7 cellular contexts compared by ENCODE assay signal in the genomic region with DNA sequence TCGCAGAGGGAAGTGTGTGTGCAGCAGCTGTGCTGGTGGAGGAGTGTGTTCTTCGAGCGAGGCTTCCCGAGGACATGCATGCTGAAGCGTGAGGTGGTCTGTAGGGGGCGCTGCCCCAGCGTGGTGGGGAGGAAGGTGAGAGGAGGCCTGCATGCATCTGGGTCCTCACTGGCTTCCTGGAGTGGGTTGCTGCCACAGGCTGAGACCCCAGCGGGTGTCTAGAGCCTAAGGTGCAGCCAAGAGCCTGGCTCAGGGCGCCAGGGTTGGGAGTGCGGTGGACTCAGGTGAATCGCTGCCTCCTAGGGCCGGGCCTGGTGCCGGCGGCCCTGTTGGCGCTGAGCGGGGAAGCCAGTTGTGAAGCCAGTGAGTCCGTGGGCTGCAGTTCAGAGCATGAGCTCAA. TPM values are rescaled to one million over a fixed set of nuclear protein-coding genes. Genes with fewer than 3 reads are reported as not detected.
DNase-seq lines count a peak whose midpoint lies in the region; FAIRE-seq and TF ChIP-seq lines count a peak whose summit lies in the region.
"Had no signal": no experiment of that assay in that cellular context is flagged by ENCODE, and none has a peak within 500 bp of the region (broad histone marks: within the 10 kb centered on the region; RNA-seq: fewer than 3 reads in every experiment).

No MANE protein-coding gene starts in this region.

- H2AFZ ChIP-seq in KMS-11 (ENCODE audit: low read depth) (no peak overlapping the region), endothelial cell of umbilical vein (ENCODE audit: low read depth, low read length) (no peak overlapping the region)

- H3K27ac ChIP-seq in KMS-11, result no peak overlapping the region
- no peak overlapping the region for H3K27ac ChIP-seq in endothelial cell of umbilical vein (ENCODE audit: insufficient read depth, low read depth, low read length)

- H3K36me3 ChIP-seq in BE2C, result peaks cover 77% of the 10 kb centered on the region
- H3K36me3 ChIP-seq in KMS-11 (ENCODE audit: insufficient read depth), result peaks cover 13% of the 10 kb centered on the region; the same call in 1 of the 2 replicates
- peaks cover 19 to 46% of the 10 kb centered on the region in 2 experiments for H3K36me3 ChIP-seq in endothelial cell of umbilical vein (ENCODE audit: control insufficient read depth in 2 of 2, extremely low read depth in 1 of 2, insufficient read depth in 2 of 2, low read length in 2 of 2)

- H3K9me3 Mint-ChIP-seq in immature natural killer cell, result no peaks in the 10 kb centered on the region

- CTCF ChIA-PET in endothelial cell of umbilical vein (lab: Charles Lee), result no interaction called here

- H3K79me2 ChIP-seq in KMS-11 (ENCODE audit: insufficient read depth, low read depth) (no peaks in the 10 kb centered on the region), endothelial cell of umbilical vein (ENCODE audit: control insufficient read depth, insufficient read depth, low read length) (no peaks in the 10 kb centered on the region)

- peaks cover 16 to 33% (median 19%) of the 10 kb centered on the region in 3 donors for H3K36me3 Mint-ChIP-seq in immature natural killer cell

- TF ChIP-seq POLR2A in endothelial cell of umbilical vein (IDR thresholded peaks at IDR 0.05; ENCODE audit: low read depth, low read length), result no peak

- H3K4me1 Mint-ChIP-seq in immature natural killer cell, result peaks cover 3 to 6% of the 10 kb centered on the region in 2 donors

- H4K20me1 ChIP-seq in KMS-11 (ENCODE audit: insufficient read depth), result no peaks in the 10 kb centered on the region
- H4K20me1 ChIP-seq in endothelial cell of umbilical vein (replicated peaks; ENCODE audit: control insufficient read depth, extremely low read depth, insufficient read depth, low read length), result no peaks in the 10 kb centered on the region

- POLR2A ChIA-PET in endothelial cell of umbilical vein (lab: Charles Lee), result no interaction called here

- H3K4me1 ChIP-seq in BE2C, result no peaks in the 10 kb centered on the region
- no peaks in the 10 kb centered on the region for H3K4me1 ChIP-seq in KMS-11 (ENCODE audit: low read depth, poor library complexity, severe bottlenecking)
- no peaks in the 10 kb centered on the region for H3K4me1 ChIP-seq in endothelial cell of umbilical vein (ENCODE audit: control insufficient read depth, extremely low read depth, insufficient read depth, low read length)

- no peak for FAIRE-seq in endothelial cell of umbilical vein (lab: Jason Lieb, UNC)

- H3K27me3 Mint-ChIP-seq in immature natural killer cell (ENCODE audit: low read depth in 3 of 3), result peaks cover 0 to 9% (median 2%) of the 10 kb centered on the region in 3 donors

- no peak overlapping the region for H3K4me3 ChIP-seq in BE2C (ENCODE audit: low read depth, low read length)
- H3K4me3 ChIP-seq in KMS-11 (IDR thresholded peaks at IDR 0.05; ENCODE audit: insufficient read depth, low read depth, low read length), result no peak overlapping the region
- no peak overlapping the region for H3K4me3 ChIP-seq in endothelial cell of umbilical vein (replicated peaks in 1 of 3; ENCODE audit: insufficient read depth in 1 of 3, low read depth in 1 of 3, low read length in 3 of 3)

- intact Hi-C loops in endothelial cell of umbilical vein (cut with micrococcal nuclease), result no loop called here

- no peak overlapping the region for H3K9ac ChIP-seq in KMS-11
- no peak overlapping the region for H3K9ac ChIP-seq in endothelial cell of umbilical vein (replicated peaks; ENCODE audit: extremely low read depth, insufficient read depth, low read length)

- no peak overlapping the region for H3K4me2 ChIP-seq in KMS-11
- no peak overlapping the region for H3K4me2 ChIP-seq in endothelial cell of umbilical vein (ENCODE audit: insufficient read depth, low read length)

- BruUV-seq in endothelial cell of umbilical vein (replicated peaks; lab: Mats Ljungman, UMichigan), result no TSS peak

- H3K4me3 Mint-ChIP-seq in immature natural killer cell, result no peak overlapping the region

- H3K27me3 ChIP-seq in BE2C (no peaks in the 10 kb centered on the region), KMS-11 (ENCODE audit: insufficient read depth, low read depth) (no peaks in the 10 kb centered on the region), endothelial cell of umbilical vein (ENCODE audit: control insufficient read depth in 2 of 2, insufficient read depth in 2 of 2, low read length in 2 of 2) (no peaks in the 10 kb centered on the region)

- TF ChIP-seq CTCF in BE2C (IDR thresholded peaks at IDR 0.05; ENCODE audit: low read depth, low read length) (peak; percentile 53), KMS-11 (conservative IDR thresholded peaks at IDR 0.05; ENCODE audit: low read depth, low read length) (peak; percentile 36; the same call in 1 of the 2 replicates), endothelial cell of umbilical vein (IDR thresholded peaks at IDR 0.05; ENCODE audit: extremely low read depth in 1 of 2, insufficient read depth in 1 of 2, low read depth in 1 of 2, low read length in 2 of 2) (peak; percentile 33 to 36)

- H3K27ac Mint-ChIP-seq in immature natural killer cell, result peak overlapping the region in 3 of 6 donors; percentile 41 to 49 (median 49)

- no peaks in the 10 kb centered on the region for H3K9me1 ChIP-seq in endothelial cell of umbilical vein (replicated peaks; ENCODE audit: control insufficient read depth, extremely low read depth, insufficient read depth, low read length)

- dilution Hi-C loops in endothelial cell of umbilical vein (cut with MboI; ENCODE audit: extremely low pct_ligation_motif_present, low sequenced_read_pairs), result no loop called here

- DNase-seq in BE2C (peak; percentile 47), endothelial cell of umbilical vein (ENCODE audit: low read depth, low spot score) (no peak), CD1c-positive myeloid dendritic cell (ENCODE audit: extremely low spot score) (no peak), immature natural killer cell (no peak), UCSD-AML1 (lab: John Stamatoyannopoulos, UW; ENCODE audit: unreplicated experiment) (no peak)
- DNase-seq: NCI-H774 had no signal

- H3K9me3 ChIP-seq in BE2C (no peaks in the 10 kb centered on the region), endothelial cell of umbilical vein (replicated peaks; ENCODE audit: control insufficient read depth, insufficient read depth, low read length) (no peaks in the 10 kb centered on the region)

RNA-seq across cellular contexts. Expression of a gene that starts 7.5 kb away (rescaled TPM):
- 1.3 TPM for polyA plus RNA-seq in BE2C (2012; ENCODE audit: insufficient read depth, insufficient read length, low read depth)
- total RNA-seq in endothelial cell of umbilical vein, result 2.9 and 3.5 TPM in 2 replicates
- polyA plus RNA-seq in endothelial cell of umbilical vein (4.8 and 6.3 TPM in 2 replicates), immature natural killer cell (not detected)
- polyA plus RNA-seq in endothelial cell of umbilical vein (2011; cell fraction: cytosol; rRNA removed), result 2.0 and 2.9 TPM in 2 replicates
- polyA plus RNA-seq in endothelial cell of umbilical vein (2011; cell fraction: nucleus; rRNA removed), result 2.9 and 4.8 TPM in 2 replicates
- 1.5 and 3.0 TPM in 2 replicates for polyA plus RNA-seq in endothelial cell of umbilical vein (2012)
- polyA minus RNA-seq in endothelial cell of umbilical vein, result 1.9 and 4.0 TPM in 2 replicates
- 5.8 TPM for polyA minus RNA-seq in endothelial cell of umbilical vein (2011; cell fraction: cytosol; rRNA and poly(A)+ RNA removed)
- 0.87 and 1.0 TPM in 2 replicates for polyA minus RNA-seq in endothelial cell of umbilical vein (2011; cell fraction: nucleus; rRNA and poly(A)+ RNA removed)

RNA-seq across cellular contexts. Expression of a gene that starts 19.9 kb away (rescaled TPM):
- 99.1 TPM for polyA plus RNA-seq in BE2C (2012; ENCODE audit: insufficient read depth, insufficient read length, low read depth)
- total RNA-seq in endothelial cell of umbilical vein, result 21.3 and 25.6 TPM in 2 replicates
- polyA plus RNA-seq in endothelial cell of umbilical vein (3.4 and 3.5 TPM in 2 replicates), immature natural killer cell (1 to 10 TPM in 2 of 3 donors, not detected in 1; 1.8 to 2.4 TPM)
- 4.5 and 4.9 TPM in 2 replicates for polyA plus RNA-seq in endothelial cell of umbilical vein (2011; cell fraction: cytosol; rRNA removed)
- polyA plus RNA-seq in endothelial cell of umbilical vein (2011; cell fraction: nucleus; rRNA removed), result 14.1 and 16.1 TPM in 2 replicates
- polyA plus RNA-seq in endothelial cell of umbilical vein (2012), result 12.3 and 20.5 TPM in 2 replicates
- polyA minus RNA-seq in endothelial cell of umbilical vein, result 4.2 and 8.2 TPM in 2 replicates
- 7.9 TPM for polyA minus RNA-seq in endothelial cell of umbilical vein (2011; cell fraction: cytosol; rRNA and poly(A)+ RNA removed)
- 7.6 and 11.5 TPM in 2 replicates for polyA minus RNA-seq in endothelial cell of umbilical vein (2011; cell fraction: nucleus; rRNA and poly(A)+ RNA removed)

RNA-seq across cellular contexts. Expression of a gene that starts 28.6 kb away (rescaled TPM):
- polyA plus RNA-seq in BE2C (2012; ENCODE audit: insufficient read depth, insufficient read length, low read depth), result 3.1 TPM
- total RNA-seq in endothelial cell of umbilical vein, result 17.0 and 17.6 TPM in 2 replicates
- polyA plus RNA-seq in endothelial cell of umbilical vein, result 25.4 and 33.9 TPM in 2 replicates
- polyA plus RNA-seq in endothelial cell of umbilical vein (2011; cell fraction: cytosol; rRNA removed), result 15.8 and 17.9 TPM in 2 replicates
- 9.4 and 10.3 TPM in 2 replicates for polyA plus RNA-seq in endothelial cell of umbilical vein (2011; cell fraction: nucleus; rRNA removed)
- polyA plus RNA-seq in endothelial cell of umbilical vein (2012), result 6.0 and 7.1 TPM in 2 replicates
- polyA minus RNA-seq in endothelial cell of umbilical vein, result 18.3 and 23.1 TPM in 2 replicates
- 6.0 TPM for polyA minus RNA-seq in endothelial cell of umbilical vein (2011; cell fraction: cytosol; rRNA and poly(A)+ RNA removed)
- 6.1 and 6.9 TPM in 2 replicates for polyA minus RNA-seq in endothelial cell of umbilical vein (2011; cell fraction: nucleus; rRNA and poly(A)+ RNA removed)
- 10 to 100 TPM; 31.4 to 50.0 (median 40.3) TPM for polyA plus RNA-seq in immature natural killer cell

RNA-seq across cellular contexts. Expression of a gene that starts 32.9 kb away (rescaled TPM):
- polyA plus RNA-seq in BE2C (2012; ENCODE audit: insufficient read depth, insufficient read length, low read depth), result 1.2 TPM
- 0.07 and 0.11 TPM in 2 replicates for total RNA-seq in endothelial cell of umbilical vein
- polyA plus RNA-seq in endothelial cell of umbilical vein (0.14 and 0.21 TPM in 2 replicates), immature natural killer cell (not detected)
- 0.12 and 0.18 TPM in 2 replicates for polyA plus RNA-seq in endothelial cell of umbilical vein (2011; cell fraction: cytosol; rRNA removed)
- polyA plus RNA-seq in endothelial cell of umbilical vein (2011; cell fraction: nucleus; rRNA removed), result 0.84 and 0.97 TPM in 2 replicates
- 0.10 and 0.24 TPM in 2 replicates for polyA plus RNA-seq in endothelial cell of umbilical vein (2012)
- 0.10 TPM in 1 of 2 replicates, not detected in the other for polyA minus RNA-seq in endothelial cell of umbilical vein
- polyA minus RNA-seq in endothelial cell of umbilical vein (2011; cell fraction: cytosol; rRNA and poly(A)+ RNA removed), result 0.51 TPM
- polyA minus RNA-seq in endothelial cell of umbilical vein (2011; cell fraction: nucleus; rRNA and poly(A)+ RNA removed), result 0.29 and 0.67 TPM in 2 replicates

RNA-seq across cellular contexts. Expression of a gene that starts 54.1 kb away (rescaled TPM):
- polyA plus RNA-seq in BE2C (2012; ENCODE audit: insufficient read depth, insufficient read length, low read depth), result 33.4 TPM
- total RNA-seq in endothelial cell of umbilical vein, result 37.3 and 38.0 TPM in 2 replicates
- polyA plus RNA-seq in endothelial cell of umbilical vein (22.1 and 29.5 TPM in 2 replicates), immature natural killer cell (1 to 10 TPM in 1 of 3 donors, under 1 TPM in 2; 0.18 to 1.1 (median 0.22) TPM)
- 13.4 and 18.6 TPM in 2 replicates for polyA plus RNA-seq in endothelial cell of umbilical vein (2011; cell fraction: cytosol; rRNA removed)
- 31.4 and 32.2 TPM in 2 replicates for polyA plus RNA-seq in endothelial cell of umbilical vein (2011; cell fraction: nucleus; rRNA removed)
- polyA plus RNA-seq in endothelial cell of umbilical vein (2012), result 17.7 and 23.7 TPM in 2 replicates
- polyA minus RNA-seq in endothelial cell of umbilical vein, result 11.8 and 14.3 TPM in 2 replicates
- polyA minus RNA-seq in endothelial cell of umbilical vein (2011; cell fraction: cytosol; rRNA and poly(A)+ RNA removed), result 12.2 TPM
- polyA minus RNA-seq in endothelial cell of umbilical vein (2011; cell fraction: nucleus; rRNA and poly(A)+ RNA removed), result 6.3 and 13.9 TPM in 2 replicates
